Comparison of ENCODE assay signal across 9 cellular contexts in the genomic region with DNA sequence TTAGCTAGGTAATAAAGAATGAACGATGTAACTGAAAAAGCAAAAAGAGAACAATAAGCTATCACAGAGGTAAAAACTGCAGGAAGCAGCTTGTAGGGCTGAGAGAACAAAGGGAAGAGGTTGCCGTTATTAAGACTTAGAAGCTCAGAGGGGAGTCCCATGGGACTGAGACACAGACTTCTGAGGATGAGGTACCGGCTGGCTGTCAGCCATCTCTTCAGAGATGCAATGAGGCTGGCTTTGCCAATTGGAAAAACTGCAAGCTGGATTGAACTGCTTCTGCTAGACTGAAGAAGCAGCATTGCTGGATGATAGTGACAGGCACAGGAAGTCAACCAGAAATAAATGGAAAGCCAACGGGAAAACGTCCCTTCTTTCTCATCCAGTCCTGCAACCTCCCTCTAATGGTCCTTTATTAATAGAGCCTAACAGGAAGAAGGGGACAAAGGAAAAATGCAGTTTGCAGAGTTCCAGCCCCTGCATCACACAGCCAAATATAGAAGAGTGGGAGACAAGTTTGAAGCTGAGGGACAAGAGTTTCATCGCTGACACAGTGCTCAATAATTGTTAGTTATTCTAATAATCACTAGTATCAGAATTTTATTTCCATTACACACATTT. TPM values are rescaled to one million over a fixed set of nuclear protein-coding genes. Genes with fewer than 3 reads are reported as not detected.
DNase-seq lines count a peak whose midpoint lies in the region; ATAC-seq and TF ChIP-seq lines count a peak whose summit lies in the region.
"Had no signal": no experiment of that assay in that cellular context is flagged by ENCODE, and none has a peak within 500 bp of the region (broad histone marks: within the 10 kb centered on the region; RNA-seq: fewer than 3 reads in every experiment).

No MANE protein-coding gene starts in this region.

- TF ChIP-seq CTCF in OCI-LY3 (IDR thresholded peaks at IDR 0.05; ENCODE audit: low read depth, low read length) (no peak), ascending aorta (IDR thresholded peaks at IDR 0.05) (no peak), GM13977 (IDR thresholded peaks at IDR 0.05; ENCODE audit: extremely low read depth, insufficient read depth, missing control alignments) (no peak)

- no peak overlapping the region for H3K4me3 Mint-ChIP-seq in activated naive CD4-positive, alpha-beta T cell treated with anti-CD3 and anti-CD28 coated beads, Interleukin-2, amount 10 ng/mL, durations not matched to agents 7 days and 5 days

- peak overlapping the region in 5 of 11 experiments; percentile 0 to 39 (median 19); a peak in 7 of 22 replicates for H3K27ac ChIP-seq in BLaER1 treated with 17β-estradiol and CSF1 and Interleukin-3, amounts not matched to agents 10 nM and 100 nM
- H3K27ac ChIP-seq in OCI-LY3 (ENCODE audit: low read length) (no peak overlapping the region), ascending aorta (no peak overlapping the region)
- H3K27ac ChIP-seq: left ventricle myocardium inferior had no signal

- H3K79me2 ChIP-seq in OCI-LY3 (ENCODE audit: low read length), result no peaks in the 10 kb centered on the region

- H3K36me3 ChIP-seq in BLaER1 treated with 17β-estradiol and CSF1 and Interleukin-3, amounts not matched to agents 10 nM and 100 nM, result no peaks in the 10 kb centered on the region
- H3K36me3 ChIP-seq in OCI-LY3 (replicated peaks; ENCODE audit: low read depth, low read length) (no peaks in the 10 kb centered on the region), ascending aorta (no peaks in the 10 kb centered on the region)
- H3K36me3 ChIP-seq: left ventricle myocardium inferior had no signal

- intact Hi-C loops in ascending aorta (cut with DNase I), result no loop called here

- H3K4me2 ChIP-seq in BLaER1 treated with 17β-estradiol and CSF1 and Interleukin-3, amounts not matched to agents 10 nM and 100 nM, result peak overlapping the region; percentile 19 to 96 (median 84); a peak in 21 of 22 replicates
- H3K4me2 ChIP-seq in OCI-LY3 (ENCODE audit: low read length), result peak overlapping the region; percentile 3

- peak overlapping the region in 1 of 10 experiments; percentile 18; a peak in 1 of 20 replicates for H3K4me3 ChIP-seq in BLaER1 treated with 17β-estradiol and CSF1 and Interleukin-3, amounts not matched to agents 10 nM and 100 nM
- H3K4me3 ChIP-seq in OCI-LY3 (ENCODE audit: low read length), result no peak overlapping the region
- no peak overlapping the region for H3K4me3 ChIP-seq in ascending aorta
- H3K4me3 ChIP-seq: left ventricle myocardium inferior had no signal

- H4K20me1 ChIP-seq in BLaER1 treated with 17β-estradiol and CSF1 and Interleukin-3, amounts not matched to agents 10 nM and 100 nM, result no peaks in the 10 kb centered on the region
- H4K20me1 ChIP-seq in OCI-LY3 (ENCODE audit: insufficient read depth, low read length), result no peaks in the 10 kb centered on the region

- peak; percentile 59 for DNase-seq in NCI-H1092 treated with DMSO at 0.1 percent for 48 hours (lab: John Stamatoyannopoulos, UW)
- DNase-seq in iris pigment epithelial cell (ENCODE audit: low read depth), result peak; percentile 27
- DNase-seq in ascending aorta (ENCODE audit: low spot score in 2 of 2), result no peak
- DNase-seq in activated naive CD4-positive, alpha-beta T cell treated with anti-CD3 and anti-CD28 coated beads, Interleukin-2, amount 10 ng/mL, durations not matched to agents 7 days and 5 days, result no peak
- DNase-seq in GM13977 (ENCODE audit: low spot score), result no peak
- DNase-seq: left ventricle myocardium inferior had no signal

- CTCF ChIA-PET in activated naive CD4-positive, alpha-beta T cell treated with anti-CD3 and anti-CD28 coated beads, Interleukin-2, amount 10 ng/mL, durations not matched to agents 7 days and 5 days (lab: Charles Lee), result interaction anchor here (0.8 to 1.6 kb wide), 2 partner anchors 53 to 98 kb away, joined by 3 to 4 read pairs; no protein-coding TSS in a partner anchor

- ATAC-seq in HG03039 (IDR thresholded peaks at IDR 0.05; ENCODE audit: unreplicated experiment), result no peak

- no peaks in the 10 kb centered on the region for H3K9me3 Mint-ChIP-seq in activated naive CD4-positive, alpha-beta T cell treated with anti-CD3 and anti-CD28 coated beads, Interleukin-2, amount 10 ng/mL, durations not matched to agents 7 days and 5 days

- H3K4me1 ChIP-seq in BLaER1 treated with 17β-estradiol and CSF1 and Interleukin-3, amounts not matched to agents 10 nM and 100 nM, result peaks cover 26 to 68% (median 61%) of the 10 kb centered on the region in 10 experiments
- H3K4me1 ChIP-seq in OCI-LY3 (ENCODE audit: low read length) (peaks cover 74% of the 10 kb centered on the region), ascending aorta (no peaks in the 10 kb centered on the region)

- H2AFZ ChIP-seq in OCI-LY3 (ENCODE audit: low read depth, low read length), result no peak overlapping the region

- no peaks in the 10 kb centered on the region for H3K36me3 Mint-ChIP-seq in activated naive CD4-positive, alpha-beta T cell treated with anti-CD3 and anti-CD28 coated beads, Interleukin-2, amount 10 ng/mL, durations not matched to agents 7 days and 5 days

- no peak overlapping the region for H3K27ac Mint-ChIP-seq in activated naive CD4-positive, alpha-beta T cell treated with anti-CD3 and anti-CD28 coated beads, Interleukin-2, amount 10 ng/mL, durations not matched to agents 7 days and 5 days

- in situ Hi-C loops in GM13977 (cut with MboI; ENCODE audit: low pct_unique_long_range_greater_than_20kb, low sequenced_read_pairs, unreplicated experiment), result no loop called here

- peak overlapping the region in 6 of 11 experiments; percentile 0 to 19 (median 6); a peak in 2 of 22 replicates for H3K9ac ChIP-seq in BLaER1 treated with 17β-estradiol and CSF1 and Interleukin-3, amounts not matched to agents 10 nM and 100 nM
- no peak overlapping the region for H3K9ac ChIP-seq in OCI-LY3 (ENCODE audit: low read length)

- H3K27me3 ChIP-seq in BLaER1 treated with 17β-estradiol and CSF1 and Interleukin-3, amounts not matched to agents 10 nM and 100 nM, result no peaks in the 10 kb centered on the region
- peaks cover 42% of the 10 kb centered on the region for H3K27me3 ChIP-seq in OCI-LY3 (ENCODE audit: low read depth, low read length)
- H3K27me3 ChIP-seq in ascending aorta, result no peaks in the 10 kb centered on the region

- H3K27me3 Mint-ChIP-seq in activated naive CD4-positive, alpha-beta T cell treated with anti-CD3 and anti-CD28 coated beads, Interleukin-2, amount 10 ng/mL, durations not matched to agents 7 days and 5 days, result peaks cover 34% of the 10 kb centered on the region

- no peaks in the 10 kb centered on the region for H3K9me3 ChIP-seq in BLaER1 treated with 17β-estradiol and CSF1 and Interleukin-3, amounts not matched to agents 10 nM and 100 nM (replicated peaks in 1 of 11)
- no peaks in the 10 kb centered on the region for H3K9me3 ChIP-seq in OCI-LY3 (ENCODE audit: insufficient read depth, low read length)
- no peaks in the 10 kb centered on the region for H3K9me3 ChIP-seq in ascending aorta
- H3K9me3 ChIP-seq: left ventricle myocardium inferior had no signal

- H3K4me1 Mint-ChIP-seq in activated naive CD4-positive, alpha-beta T cell treated with anti-CD3 and anti-CD28 coated beads, Interleukin-2, amount 10 ng/mL, durations not matched to agents 7 days and 5 days, result peaks cover 29% of the 10 kb centered on the region

RNA-seq across cellular contexts. Expression of a gene that starts 21.1 kb away (rescaled TPM):
- total RNA-seq in ascending aorta, result 1.5 TPM

RNA-seq across cellular contexts. Expression of a gene that starts 58.8 kb away (rescaled TPM):
- total RNA-seq in ascending aorta, result 26.6 TPM

Comparison
In these comparisons a context has a peak if more than half of its experiments do, and no peak if none do; other contexts are left out.
1. DNase-seq: peak in NCI-H1092 treated with DMSO at 0.1 percent for 48 hours (single experiment) and iris pigment epithelial cell (single experiment); none in ascending aorta (0 of 2), activated naive CD4-positive, alpha-beta T cell treated with anti-CD3 and anti-CD28 coated beads, Interleukin-2, amount 10 ng/mL, durations not matched to agents 7 days and 5 days (single experiment) and GM13977 (single experiment).